Comparison of ENCODE assay signal across 34 cellular contexts in the genomic region with DNA sequence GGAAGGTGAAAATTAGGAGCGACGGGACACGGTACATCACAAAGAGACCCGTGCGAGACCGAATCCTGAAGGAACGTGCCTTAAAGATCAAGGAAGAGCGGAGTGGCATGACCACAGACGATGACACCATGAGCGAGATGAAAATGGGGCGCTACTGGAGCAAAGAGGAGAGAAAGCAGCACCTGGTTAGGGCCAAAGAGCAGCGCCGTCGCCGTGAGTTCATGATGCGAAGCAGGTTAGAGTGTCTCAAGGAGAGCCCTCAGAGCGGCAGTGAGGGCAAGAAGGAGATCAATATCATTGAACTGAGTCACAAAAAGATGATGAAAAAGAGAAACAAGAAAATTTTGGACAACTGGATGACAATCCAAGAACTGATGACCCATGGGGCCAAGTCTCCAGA.
"Had no signal": no experiment of that assay in that cellular context is flagged by ENCODE, and none has a peak within 500 bp of the region (broad histone marks: within the 10 kb centered on the region; RNA-seq: fewer than 3 reads in every experiment).

No MANE protein-coding gene starts in this region.

- H3K36me3 Mint-ChIP-seq: activated CD4-positive, alpha-beta memory T cell treated with anti-CD3 and anti-CD28 coated beads for 36 hours; activated naive CD4-positive, alpha-beta T cell treated with anti-CD3 and anti-CD28 coated beads, Interleukin-2, amount 10 ng/mL, durations not matched to agents 7 days and 5 days; activated naive CD4-positive, alpha-beta T cell treated with anti-CD3 and anti-CD28 coated beads, Interleukin-2, amount 50 U/mL, for 24 hours; activated naive CD8-positive, alpha-beta T cell; activated naive CD8-positive, alpha-beta T cell treated with anti-CD3 and anti-CD28 coated beads, Interleukin-2, amount 10 ng/mL, durations not matched to agents 7 days and 5 days had no signal

- ATAC-seq: activated CD8-positive, alpha-beta T cell treated with anti-CD3 and anti-CD28 coated beads for 36 hours; activated naive CD8-positive, alpha-beta T cell treated with anti-CD3 and anti-CD28 coated beads, Interleukin-2, amount 50 U/mL, for 24 hours; activated T-cell treated with anti-CD3 and anti-CD28 coated beads, Interleukin-2, amount 50 U/mL, for 4 hours; activated T-cell treated with anti-CD3 and anti-CD28 coated beads, Interleukin-2, amount 50 U/mL, for 72 hours; activated T-helper 17 cell treated with anti-CD3 and anti-CD28 coated beads, Interleukin-2, amount 50 U/mL, for 72 hours had no signal

- H3K27ac Mint-ChIP-seq: activated B cell treated with CpG ODN at 0.5 μM for 24 hours; activated CD4-positive, alpha-beta memory T cell treated with anti-CD3 and anti-CD28 coated beads for 36 hours; activated CD4-positive, alpha-beta T cell treated with anti-CD3 and anti-CD28 coated beads, Interleukin-2, amount 10 ng/mL, durations not matched to agents 24 days and 14 days; activated CD8-positive, alpha-beta T cell treated with anti-CD3 and anti-CD28 coated beads for 36 hours; activated naive CD4-positive, alpha-beta T cell treated with anti-CD3 and anti-CD28 coated beads, Interleukin-2, amount 10 ng/mL, durations not matched to agents 7 days and 5 days; activated naive CD4-positive, alpha-beta T cell treated with anti-CD3 and anti-CD28 coated beads, Interleukin-2, amount 50 U/mL, for 24 hours; activated naive CD8-positive, alpha-beta T cell; activated naive CD8-positive, alpha-beta T cell treated with anti-CD3 and anti-CD28 coated beads, Interleukin-2, amount 10 ng/mL, durations not matched to agents 7 days and 5 days; activated naive CD8-positive, alpha-beta T cell treated with anti-CD3 and anti-CD28 coated beads, Interleukin-2, amount 50 U/mL, for 24 hours; activated T-cell treated with anti-CD3 and anti-CD28 coated beads, Interleukin-2, amount 50 U/mL, for 72 hours; activated T-helper 1 cell treated with anti-CD3 and anti-CD28 coated beads, Interleukin-12 subunit alpha, Interleukin-12 subunit beta, Interleukin-2, Interleukin-4 antibody, amounts not matched to agents 30 ng/mL and 10 ng/mL and 1 ng/mL, durations not matched to agents 14 hours and 24 hours and 36 hours; activated T-helper 17 cell treated with anti-CD3 and anti-CD28 coated beads, Interleukin-2, amount 50 U/mL, for 72 hours; brain; T-helper 1 cell treated with Interleukin-12 subunit alpha and Interleukin-12 subunit beta and Interleukin-4 antibody, amounts not matched to agents 30 μg/mL and 1 μg/mL, for 36 hours; T-helper 2 cell treated with Interferon-gamma antibody and Interleukin-4, amounts not matched to agents 5 μg/mL and 100 μg/mL, for 36 hours had no signal

- H3K9me3 Mint-ChIP-seq: activated B cell treated with CpG ODN at 0.5 μM for 24 hours; activated CD4-positive, alpha-beta memory T cell treated with anti-CD3 and anti-CD28 coated beads for 36 hours; activated CD4-positive, alpha-beta T cell treated with anti-CD3 and anti-CD28 coated beads, Interleukin-2, amount 10 ng/mL, durations not matched to agents 24 days and 14 days; activated CD8-positive, alpha-beta T cell treated with anti-CD3 and anti-CD28 coated beads for 36 hours; activated naive CD4-positive, alpha-beta T cell treated with anti-CD3 and anti-CD28 coated beads, Interleukin-2, amount 10 ng/mL, durations not matched to agents 7 days and 5 days; activated naive CD4-positive, alpha-beta T cell treated with anti-CD3 and anti-CD28 coated beads, Interleukin-2, amount 50 U/mL, for 24 hours; activated naive CD8-positive, alpha-beta T cell treated with anti-CD3 and anti-CD28 coated beads, Interleukin-2, amount 10 ng/mL, durations not matched to agents 7 days and 5 days; activated naive CD8-positive, alpha-beta T cell treated with anti-CD3 and anti-CD28 coated beads, Interleukin-2, amount 50 U/mL, for 24 hours; activated T-cell treated with anti-CD3 and anti-CD28 coated beads, Interleukin-2, amount 50 U/mL, for 4 hours; activated T-cell treated with anti-CD3 and anti-CD28 coated beads, Interleukin-2, amount 50 U/mL, for 72 hours; activated T-helper 1 cell treated with anti-CD3 and anti-CD28 coated beads, Interleukin-12 subunit alpha, Interleukin-12 subunit beta, Interleukin-2, Interleukin-4 antibody, amounts not matched to agents 30 ng/mL and 10 ng/mL and 1 ng/mL, durations not matched to agents 14 hours and 24 hours and 36 hours; activated T-helper 17 cell treated with anti-CD3 and anti-CD28 coated beads, Interleukin-2, amount 50 U/mL, for 72 hours; brain; T-helper 1 cell treated with Interleukin-12 subunit alpha and Interleukin-12 subunit beta and Interleukin-4 antibody, amounts not matched to agents 30 μg/mL and 1 μg/mL, for 36 hours; T-helper 2 cell treated with Interferon-gamma antibody and Interleukin-4, amounts not matched to agents 5 μg/mL and 100 μg/mL, for 36 hours had no signal

- H3K9me3 ChIP-seq: ascending aorta had no signal

- H3K4me1 ChIP-seq: ascending aorta had no signal

- H3K27ac ChIP-seq: ascending aorta, cardiac muscle cell, VCaP had no signal

- DNase-seq: activated B cell treated with CpG ODN at 0.5 μM for 24 hours; activated CD4-positive, alpha-beta memory T cell treated with anti-CD3 and anti-CD28 coated beads for 36 hours; activated CD4-positive, alpha-beta T cell treated with anti-CD3 and anti-CD28 coated beads for 4 hours; activated CD4-positive, alpha-beta T cell treated with anti-CD3 and anti-CD28 coated beads, Interleukin-2, amount 10 ng/mL, durations not matched to agents 24 days and 14 days; activated CD4-positive, alpha-beta T cell treated with anti-CD3 and anti-CD28 coated beads, Interleukin-2, amount 50 U/mL, for 1 hour; activated CD4-positive, alpha-beta T cell treated with anti-CD3 and anti-CD28 coated beads, Interleukin-2, amount 50 U/mL, for 4 hours; activated CD4-positive, CD25-positive, alpha-beta regulatory T cell treated with anti-CD3 and anti-CD28 coated beads, Interleukin-2, amount 50 U/mL, for 72 hours; activated CD8-positive, alpha-beta memory T cell treated with anti-CD3 and anti-CD28 coated beads, Interleukin-2, amount 50 U/mL, for 4 hours; activated CD8-positive, alpha-beta T cell treated with anti-CD3 and anti-CD28 coated beads for 36 hours; activated effector memory CD4-positive, alpha-beta T cell treated with anti-CD3 and anti-CD28 coated beads, Interleukin-2, amount 50 U/mL, for 16 hours; activated naive CD4-positive, alpha-beta T cell treated with anti-CD3 and anti-CD28 coated beads, Interleukin-2, amount 10 ng/mL, durations not matched to agents 7 days and 5 days; activated naive CD4-positive, alpha-beta T cell treated with Interleukin-2 at 50 U/mL for 16 hours; activated naive CD8-positive, alpha-beta T cell treated with anti-CD3 and anti-CD28 coated beads, Interleukin-2, amount 10 ng/mL, durations not matched to agents 7 days and 5 days; activated naive CD8-positive, alpha-beta T cell treated with anti-CD3 and anti-CD28 coated beads, Interleukin-2, amount 50 U/mL, for 24 hours; activated T-cell treated with anti-CD3 and anti-CD28 coated beads for 4 hours; activated T-cell treated with anti-CD3 and anti-CD28 coated beads, Interleukin-2, amount 50 U/mL, for 1 hour; activated T-cell treated with anti-CD3 and anti-CD28 coated beads, Interleukin-2, amount 50 U/mL, for 4 hours; activated T-cell treated with anti-CD3 and anti-CD28 coated beads, Interleukin-2, amount 50 U/mL, for 72 hours; amygdala; anterior cingulate cortex; central memory CD4-positive, alpha-beta T cell; T-helper 1 cell; T-helper 2 cell; T-helper 9 cell had no signal

- H3K27me3 Mint-ChIP-seq: activated B cell treated with CpG ODN at 0.5 μM for 24 hours; activated CD4-positive, alpha-beta memory T cell treated with anti-CD3 and anti-CD28 coated beads for 36 hours; activated CD4-positive, alpha-beta T cell treated with anti-CD3 and anti-CD28 coated beads, Interleukin-2, amount 10 ng/mL, durations not matched to agents 24 days and 14 days; activated CD8-positive, alpha-beta T cell treated with anti-CD3 and anti-CD28 coated beads for 36 hours; activated naive CD4-positive, alpha-beta T cell treated with anti-CD3 and anti-CD28 coated beads, Interleukin-2, amount 10 ng/mL, durations not matched to agents 7 days and 5 days; activated naive CD4-positive, alpha-beta T cell treated with anti-CD3 and anti-CD28 coated beads, Interleukin-2, amount 50 U/mL, for 24 hours; activated naive CD8-positive, alpha-beta T cell; activated naive CD8-positive, alpha-beta T cell treated with anti-CD3 and anti-CD28 coated beads, Interleukin-2, amount 50 U/mL, for 24 hours; activated T-helper 17 cell treated with anti-CD3 and anti-CD28 coated beads, Interleukin-2, amount 50 U/mL, for 72 hours; brain had no signal

- H3K27me3 ChIP-seq: ascending aorta, cardiac muscle cell had no signal

- H3K4me3 Mint-ChIP-seq: activated B cell treated with CpG ODN at 0.5 μM for 24 hours; activated CD4-positive, alpha-beta memory T cell treated with anti-CD3 and anti-CD28 coated beads for 36 hours; activated CD4-positive, alpha-beta T cell treated with anti-CD3 and anti-CD28 coated beads, Interleukin-2, amount 10 ng/mL, durations not matched to agents 24 days and 14 days; activated CD8-positive, alpha-beta T cell treated with anti-CD3 and anti-CD28 coated beads for 36 hours; activated naive CD4-positive, alpha-beta T cell treated with anti-CD3 and anti-CD28 coated beads, Interleukin-2, amount 10 ng/mL, durations not matched to agents 7 days and 5 days; activated naive CD4-positive, alpha-beta T cell treated with anti-CD3 and anti-CD28 coated beads, Interleukin-2, amount 50 U/mL, for 24 hours; activated naive CD8-positive, alpha-beta T cell; activated naive CD8-positive, alpha-beta T cell treated with anti-CD3 and anti-CD28 coated beads, Interleukin-2, amount 10 ng/mL, durations not matched to agents 7 days and 5 days; activated naive CD8-positive, alpha-beta T cell treated with anti-CD3 and anti-CD28 coated beads, Interleukin-2, amount 50 U/mL, for 24 hours; activated T-cell treated with anti-CD3 and anti-CD28 coated beads, Interleukin-2, amount 50 U/mL, for 4 hours; activated T-cell treated with anti-CD3 and anti-CD28 coated beads, Interleukin-2, amount 50 U/mL, for 72 hours; activated T-helper 1 cell treated with anti-CD3 and anti-CD28 coated beads, Interleukin-12 subunit alpha, Interleukin-12 subunit beta, Interleukin-2, Interleukin-4 antibody, amounts not matched to agents 30 ng/mL and 10 ng/mL and 1 ng/mL, durations not matched to agents 14 hours and 24 hours and 36 hours; activated T-helper 17 cell treated with anti-CD3 and anti-CD28 coated beads, Interleukin-2, amount 50 U/mL, for 72 hours; brain; T-helper 1 cell treated with Interleukin-12 subunit alpha and Interleukin-12 subunit beta and Interleukin-4 antibody, amounts not matched to agents 30 μg/mL and 1 μg/mL, for 36 hours; T-helper 2 cell treated with Interferon-gamma antibody and Interleukin-4, amounts not matched to agents 5 μg/mL and 100 μg/mL, for 36 hours had no signal

- H3K4me1 Mint-ChIP-seq: activated B cell treated with CpG ODN at 0.5 μM for 24 hours; activated CD4-positive, alpha-beta T cell treated with anti-CD3 and anti-CD28 coated beads, Interleukin-2, amount 10 ng/mL, durations not matched to agents 24 days and 14 days; activated naive CD4-positive, alpha-beta T cell treated with anti-CD3 and anti-CD28 coated beads, Interleukin-2, amount 10 ng/mL, durations not matched to agents 7 days and 5 days; activated naive CD4-positive, alpha-beta T cell treated with anti-CD3 and anti-CD28 coated beads, Interleukin-2, amount 50 U/mL, for 24 hours; activated naive CD8-positive, alpha-beta T cell treated with anti-CD3 and anti-CD28 coated beads, Interleukin-2, amount 10 ng/mL, durations not matched to agents 7 days and 5 days; activated naive CD8-positive, alpha-beta T cell treated with anti-CD3 and anti-CD28 coated beads, Interleukin-2, amount 50 U/mL, for 24 hours; activated T-helper 17 cell treated with anti-CD3 and anti-CD28 coated beads, Interleukin-2, amount 50 U/mL, for 72 hours; brain had no signal

- H3K36me3 ChIP-seq: cardiac muscle cell had no signal

- H3K4me3 ChIP-seq: ascending aorta, cardiac muscle cell had no signal
